6 cellular contexts compared by ENCODE assay signal in genomic region chr1:153679337-153680119, GRCh38. TPM values are rescaled to one million over a fixed set of nuclear protein-coding genes. Genes with fewer than 3 reads are reported as not detected.
A peak's percentile ranks its signal among the peaks of the same experiment; 100 is the strongest.
DNase-seq lines count a peak whose midpoint lies in the region; TF ChIP-seq lines count a peak whose summit lies in the region.

No MANE protein-coding gene starts in this region.

- H3K9me3 ChIP-seq in skeletal muscle satellite cell (replicated peaks; ENCODE audit: low read length) = no peaks in the 10 kb centered on the region

- DNase-seq in activated T-cell treated with anti-CD3 and anti-CD28 coated beads, Interleukin-2, amount 50 U/mL, for 1 hour = peak; percentile 54
- DNase-seq in activated T-cell treated with anti-CD3 and anti-CD28 coated beads for 4 hours = no peak
- DNase-seq in epithelial cell of proximal tubule (ENCODE audit: low read depth) = no peak
- DNase-seq in iPS-NIHi7 (ENCODE audit: extremely low spot score) = no peak
- DNase-seq in HuH-7 (ENCODE audit: low spot score) = no peak

- H3K27me3 ChIP-seq in skeletal muscle satellite cell (ENCODE audit: control insufficient read depth, insufficient read depth, low read length) = peaks cover 50% of the 10 kb centered on the region

- peak overlapping the region; percentile 87 for H3K4me2 ChIP-seq in skeletal muscle satellite cell (ENCODE audit: low read length)

- H3K36me3 ChIP-seq in skeletal muscle satellite cell (ENCODE audit: insufficient read depth, low read length) = no peaks in the 10 kb centered on the region

- H3K4me3 ChIP-seq in epithelial cell of proximal tubule (ENCODE audit: low read depth, low read length) = peak overlapping the region; percentile 71
- peak overlapping the region; percentile 60 for H3K4me3 ChIP-seq in skeletal muscle satellite cell (ENCODE audit: low read length)

- peak; percentile 11 for TF ChIP-seq CTCF in epithelial cell of proximal tubule (conservative IDR thresholded peaks at IDR 0.05; ENCODE audit: low read depth, low read length)

- H3K9ac ChIP-seq in skeletal muscle satellite cell (ENCODE audit: low read depth, low read length) = no peak overlapping the region

- peaks cover 20% of the 10 kb centered on the region for H3K4me1 ChIP-seq in skeletal muscle satellite cell (ENCODE audit: control insufficient read depth, insufficient read depth, low read length)

RNA-seq across cellular contexts. Expression of gene NPR1, which starts 1.0 kb away (rescaled TPM):
- total RNA-seq in epithelial cell of proximal tubule = 0.72 and 0.92 TPM in 2 replicates
- total RNA-seq in skeletal muscle satellite cell (2012; rRNA removed) = 0.22 and 1.5 TPM in 2 replicates

RNA-seq across cellular contexts. Expression of gene ILF2, which starts 8.7 kb away (rescaled TPM):
- 295 and 370 TPM in 2 replicates for total RNA-seq in epithelial cell of proximal tubule
- 144 and 175 TPM in 2 replicates for total RNA-seq in skeletal muscle satellite cell (2012; rRNA removed)

RNA-seq across cellular contexts. Expression of gene SNAPIN, which starts 21.0 kb away (rescaled TPM):
- total RNA-seq in epithelial cell of proximal tubule = 59.8 and 79.9 TPM in 2 replicates
- total RNA-seq in skeletal muscle satellite cell (2012; rRNA removed) = 50.2 and 59.2 TPM in 2 replicates

RNA-seq across cellular contexts. Expression of gene CHTOP, which starts 45.7 kb away (rescaled TPM):
- 53.0 and 64.7 TPM in 2 replicates for total RNA-seq in epithelial cell of proximal tubule
- 30.7 and 33.4 TPM in 2 replicates for total RNA-seq in skeletal muscle satellite cell (2012; rRNA removed)

RNA-seq across cellular contexts. Expression of gene INTS3, which starts 48.3 kb away (rescaled TPM):
- total RNA-seq in epithelial cell of proximal tubule = 23.2 and 30.3 TPM in 2 replicates
- total RNA-seq in skeletal muscle satellite cell (2012; rRNA removed) = 28.6 and 38.7 TPM in 2 replicates
